12 cellular contexts compared by ENCODE assay signal in genomic region chr20:14712302-14712739, GRCh38.
DNase-seq lines count a peak whose midpoint lies in the region; ATAC-seq and TF ChIP-seq lines count a peak whose summit lies in the region.
"Had no signal": no experiment of that assay in that cellular context is flagged by ENCODE, and none has a peak within 500 bp of the region (broad histone marks: within the 10 kb centered on the region; RNA-seq: fewer than 3 reads in every experiment).

No MANE protein-coding gene starts in this region.

- no peak overlapping the region for H2BK5ac ChIP-seq in mesenchymal stem cell (ENCODE audit: low read depth, low read length, poor library complexity, severe bottlenecking)

- H3K79me1 ChIP-seq in mesenchymal stem cell (replicated peaks; ENCODE audit: low read length, poor library complexity, severe bottlenecking), result no peaks in the 10 kb centered on the region

- TF ChIP-seq CTCF in AG04450 (IDR thresholded peaks at IDR 0.05; ENCODE audit: low read depth, low read length), result no peak
- TF ChIP-seq CTCF in endodermal cell (conservative IDR thresholded peaks at IDR 0.05), result no peak

- H3K4me3 ChIP-seq in AG04450 (ENCODE audit: low read depth, low read length), result no peak overlapping the region
- peak overlapping the region; percentile 38 for H3K4me3 ChIP-seq in endodermal cell (ENCODE audit: low read length)
- H3K4me3 ChIP-seq in mesenchymal stem cell (ENCODE audit: insufficient read depth in 1 of 2, low read depth in 1 of 2, low read length in 2 of 2), result no peak overlapping the region
- H3K4me3 ChIP-seq: GM12878 had no signal

- H3K9me3 Mint-ChIP-seq in endodermal cell, result no peaks in the 10 kb centered on the region
- peaks cover 6 to 15% of the 10 kb centered on the region in 2 donors for H3K9me3 Mint-ChIP-seq in activated T-cell treated with anti-CD3 and anti-CD28 coated beads, Interleukin-2, amount 50 U/mL, for 72 hours
- no peaks in the 10 kb centered on the region for H3K9me3 Mint-ChIP-seq in activated CD8-positive, alpha-beta T cell treated with anti-CD3 and anti-CD28 coated beads, Interleukin-2, amount 10 ng/mL, durations not matched to agents 7 days and 5 days (ENCODE audit: insufficient read depth)
- H3K9me3 Mint-ChIP-seq in T-cell, result peaks cover 6 to 20% (median 10%) of the 10 kb centered on the region in 3 donors

- no peak overlapping the region for H2AFZ ChIP-seq in mesenchymal stem cell (ENCODE audit: low read depth, low read length)

- peaks cover 4% of the 10 kb centered on the region for H3K4me1 ChIP-seq in endodermal cell (ENCODE audit: control insufficient read depth, insufficient read depth, low read length)
- H3K4me1 ChIP-seq in mesenchymal stem cell (ENCODE audit: control insufficient read depth, insufficient read depth, low read depth, low read length), result no peaks in the 10 kb centered on the region

- H3K27me3 Mint-ChIP-seq in endodermal cell (ENCODE audit: insufficient read depth) (no peaks in the 10 kb centered on the region), T-cell (no peaks in the 10 kb centered on the region)
- no peaks in the 10 kb centered on the region for H3K27me3 Mint-ChIP-seq in activated T-cell treated with anti-CD3 and anti-CD28 coated beads, Interleukin-2, amount 50 U/mL, for 72 hours (ENCODE audit: low read depth)
- no peaks in the 10 kb centered on the region for H3K27me3 Mint-ChIP-seq in activated CD8-positive, alpha-beta T cell treated with anti-CD3 and anti-CD28 coated beads, Interleukin-2, amount 10 ng/mL, durations not matched to agents 7 days and 5 days (ENCODE audit: low read depth)

- H2BK120ac ChIP-seq in mesenchymal stem cell (ENCODE audit: low read depth, low read length), result no peak overlapping the region

- no peaks in the 10 kb centered on the region for H3K36me3 ChIP-seq in endodermal cell (ENCODE audit: control insufficient read depth, insufficient read depth, low read length)
- H3K36me3 ChIP-seq in mesenchymal stem cell (ENCODE audit: control insufficient read depth in 1 of 2, insufficient read depth in 2 of 2, low read depth in 1 of 2, low read length in 2 of 2), result no peaks in the 10 kb centered on the region

- H3K9ac ChIP-seq in endodermal cell (ENCODE audit: extremely low read depth, low read length, poor library complexity, severe bottlenecking) (peak overlapping the region; percentile 42), mesenchymal stem cell (ENCODE audit: low read length) (no peak overlapping the region)

- peak overlapping the region; percentile 78 for H3K27ac Mint-ChIP-seq in endodermal cell
- H3K27ac Mint-ChIP-seq in activated T-cell treated with anti-CD3 and anti-CD28 coated beads, Interleukin-2, amount 50 U/mL, for 72 hours, result no peak overlapping the region
- no peak overlapping the region for H3K27ac Mint-ChIP-seq in activated CD8-positive, alpha-beta T cell treated with anti-CD3 and anti-CD28 coated beads, Interleukin-2, amount 10 ng/mL, durations not matched to agents 7 days and 5 days
- H3K27ac Mint-ChIP-seq in T-cell, result no peak overlapping the region
- H3K27ac Mint-ChIP-seq: immature natural killer cell had no signal

- H4K8ac ChIP-seq in mesenchymal stem cell (ENCODE audit: low read length), result no peak overlapping the region

- ATAC-seq in activated T-cell treated with anti-CD3 and anti-CD28 coated beads, Interleukin-2, amount 50 U/mL, for 72 hours (replicated peaks in 1 of 2), result no peak
- no peak for ATAC-seq in activated CD8-positive, alpha-beta T cell treated with anti-CD3 and anti-CD28 coated beads, Interleukin-2, amount 10 ng/mL, durations not matched to agents 7 days and 5 days
- no peak for ATAC-seq in T-cell (replicated peaks in 1 of 4)
- ATAC-seq: GM12878, sciatic nerve had no signal

- no peak overlapping the region for H3K4me2 ChIP-seq in mesenchymal stem cell (ENCODE audit: low read length, poor library complexity, severe bottlenecking)

- H3K9me3 ChIP-seq in AG04450 (ENCODE audit: control insufficient read depth, insufficient read depth, low read length) (no peaks in the 10 kb centered on the region), endodermal cell (ENCODE audit: control insufficient read depth, low read length) (no peaks in the 10 kb centered on the region), mesenchymal stem cell (ENCODE audit: control insufficient read depth, low read length) (no peaks in the 10 kb centered on the region)

- POLR2A ChIA-PET in AG04450 (lab: Yijun Ruan, JAX), result interaction anchor here (1.2 kb wide), 1 partner anchor 375 kb away, joined by 9 read pairs; the partner anchor contains the start of gene FLRT3
- POLR2A ChIA-PET in activated CD8-positive, alpha-beta T cell treated with anti-CD3 and anti-CD28 coated beads, Interleukin-2, amount 10 ng/mL, durations not matched to agents 7 days and 5 days (lab: Charles Lee), result no interaction called here
- POLR2A ChIA-PET in T-cell (lab: Charles Lee), result no interaction called here

- H3K14ac ChIP-seq in mesenchymal stem cell (ENCODE audit: low read length in 2 of 2), result no peak overlapping the region

- H3K23ac ChIP-seq in mesenchymal stem cell (ENCODE audit: low read length in 2 of 2), result no peak overlapping the region

- DNase-seq in AG04450 (ENCODE audit: low read depth, low spot score) (peak; percentile 63), LHCN-M2 (ENCODE audit: low read depth) (peak; percentile 43), endodermal cell (no peak), mesenchymal stem cell (peak; percentile 80), NCI-H2171 treated with DMSO at 0.1 percent for 48 hours (lab: John Stamatoyannopoulos, UW) (no peak), T-cell (no peak)
- no peak for DNase-seq in activated T-cell treated with anti-CD3 and anti-CD28 coated beads, Interleukin-2, amount 50 U/mL, for 72 hours
- DNase-seq in activated CD8-positive, alpha-beta T cell treated with anti-CD3 and anti-CD28 coated beads, Interleukin-2, amount 10 ng/mL, durations not matched to agents 7 days and 5 days, result no peak
- DNase-seq: C1 segment of cervical spinal cord, immature natural killer cell had no signal

- no peak overlapping the region for H2BK12ac ChIP-seq in mesenchymal stem cell (ENCODE audit: low read length in 2 of 2)

- peaks cover 68% of the 10 kb centered on the region for H3K4me1 Mint-ChIP-seq in endodermal cell
- no peaks in the 10 kb centered on the region for H3K4me1 Mint-ChIP-seq in activated T-cell treated with anti-CD3 and anti-CD28 coated beads, Interleukin-2, amount 50 U/mL, for 72 hours (ENCODE audit: low read depth)
- no peaks in the 10 kb centered on the region for H3K4me1 Mint-ChIP-seq in activated CD8-positive, alpha-beta T cell treated with anti-CD3 and anti-CD28 coated beads, Interleukin-2, amount 10 ng/mL, durations not matched to agents 7 days and 5 days (ENCODE audit: low read depth)
- H3K4me1 Mint-ChIP-seq in T-cell, result no peaks in the 10 kb centered on the region
- H3K4me1 Mint-ChIP-seq: immature natural killer cell had no signal

- H3K27me3 ChIP-seq in AG04450 (ENCODE audit: control insufficient read depth, insufficient read depth, low read length) (no peaks in the 10 kb centered on the region), endodermal cell (ENCODE audit: control insufficient read depth, insufficient read depth, low read length, poor library complexity, severe bottlenecking) (no peaks in the 10 kb centered on the region), mesenchymal stem cell (ENCODE audit: control insufficient read depth in 1 of 2, insufficient read depth in 1 of 2, low read length in 2 of 2) (no peaks in the 10 kb centered on the region)

- 47 to 58% methylated on average over 6 of the region's 6 CpGs for WGBS in endodermal cell (ENCODE audit: insufficient coverage in 1 of 2, insufficient read length in 1 of 2), 2 experiments
- WGBS in mesenchymal stem cell, result 11% methylated on average over 4 of the region's 6 CpGs

- no peaks in the 10 kb centered on the region for H3K36me3 Mint-ChIP-seq in endodermal cell (ENCODE audit: low read depth)
- no peaks in the 10 kb centered on the region for H3K36me3 Mint-ChIP-seq in activated T-cell treated with anti-CD3 and anti-CD28 coated beads, Interleukin-2, amount 50 U/mL, for 72 hours (ENCODE audit: insufficient read depth in 2 of 2)
- H3K36me3 Mint-ChIP-seq in activated CD8-positive, alpha-beta T cell treated with anti-CD3 and anti-CD28 coated beads, Interleukin-2, amount 10 ng/mL, durations not matched to agents 7 days and 5 days (ENCODE audit: low read depth), result no peaks in the 10 kb centered on the region
- no peaks in the 10 kb centered on the region for H3K36me3 Mint-ChIP-seq in T-cell

- no peak overlapping the region for H2AK5ac ChIP-seq in mesenchymal stem cell (ENCODE audit: low read length, severe bottlenecking)

- H3K18ac ChIP-seq in mesenchymal stem cell (ENCODE audit: low read depth in 1 of 2, low read length in 2 of 2), result no peak overlapping the region

- H2BK15ac ChIP-seq in mesenchymal stem cell (ENCODE audit: low read depth, poor library complexity, severe bottlenecking), result no peak overlapping the region

- H3K27ac ChIP-seq in AG04450 (ENCODE audit: low read depth, low read length) (no peak overlapping the region), endodermal cell (ENCODE audit: low read depth, low read length) (peak overlapping the region; percentile 34), mesenchymal stem cell (ENCODE audit: low read length, poor library complexity, severe bottlenecking) (no peak overlapping the region)

- H3K4ac ChIP-seq in mesenchymal stem cell (ENCODE audit: low read depth in 1 of 2, low read length in 2 of 2), result no peak overlapping the region

- H3K4me3 Mint-ChIP-seq in endodermal cell (no peak overlapping the region), T-cell (no peak overlapping the region)
- no peak overlapping the region for H3K4me3 Mint-ChIP-seq in activated T-cell treated with anti-CD3 and anti-CD28 coated beads, Interleukin-2, amount 50 U/mL, for 72 hours
- H3K4me3 Mint-ChIP-seq in activated CD8-positive, alpha-beta T cell treated with anti-CD3 and anti-CD28 coated beads, Interleukin-2, amount 10 ng/mL, durations not matched to agents 7 days and 5 days, result no peak overlapping the region
- H3K4me3 Mint-ChIP-seq: immature natural killer cell had no signal

- H4K91ac ChIP-seq in mesenchymal stem cell (ENCODE audit: low read length), result no peak overlapping the region

- CTCF ChIA-PET in AG04450 (lab: Charles Lee) (interaction anchor here (0.9 kb wide), 1 partner anchor 375 kb away, joined by 3 read pairs; the partner anchor contains the start of gene FLRT3), T-cell (lab: Charles Lee) (no interaction called here)
- CTCF ChIA-PET in activated CD8-positive, alpha-beta T cell treated with anti-CD3 and anti-CD28 coated beads, Interleukin-2, amount 10 ng/mL, durations not matched to agents 7 days and 5 days (lab: Charles Lee), result no interaction called here

Comparison
In these comparisons a context has a peak if more than half of its experiments do, and no peak if none do; other contexts are left out.
1. DNase-seq: peak in AG04450 (single experiment), LHCN-M2 (single experiment) and mesenchymal stem cell (single experiment); none in endodermal cell (single experiment), activated T-cell treated with anti-CD3 and anti-CD28 coated beads, Interleukin-2, amount 50 U/mL, for 72 hours (0 of 2), NCI-H2171 treated with DMSO at 0.1 percent for 48 hours (single experiment), activated CD8-positive, alpha-beta T cell treated with anti-CD3 and anti-CD28 coated beads, Interleukin-2, amount 10 ng/mL, durations not matched to agents 7 days and 5 days (single experiment) and T-cell (0 of 34).